In genomic region chr19:53981408-53981998, GRCh38 we compare ENCODE assay signal across 12 cellular contexts. TPM values are rescaled to one million over a fixed set of nuclear protein-coding genes. Genes with fewer than 3 reads are reported as not detected.
DNase-seq lines count a peak whose midpoint lies in the region; ATAC-seq and TF ChIP-seq lines count a peak whose summit lies in the region.
"Had no signal": no experiment of that assay in that cellular context is flagged by ENCODE, and none has a peak within 500 bp of the region (broad histone marks: within the 10 kb centered on the region; RNA-seq: fewer than 3 reads in every experiment).

No MANE protein-coding gene starts in this region.

- no peak overlapping the region for H3K27ac Mint-ChIP-seq in chondrocyte (ENCODE audit: unreplicated experiment)
- no peak overlapping the region for H3K27ac Mint-ChIP-seq in naive thymus-derived CD8-positive, alpha-beta T cell

- peaks cover 7% of the 10 kb centered on the region for H3K4me1 ChIP-seq in HUES6 (ENCODE audit: control insufficient read depth, insufficient read depth, low read length)
- H3K4me1 ChIP-seq in thyroid gland = peaks cover 0 to 22% of the 10 kb centered on the region in 2 donors

- H3K4me1 Mint-ChIP-seq in chondrocyte (ENCODE audit: low read depth) = peaks cover 19% of the 10 kb centered on the region
- H3K4me1 Mint-ChIP-seq in naive thymus-derived CD8-positive, alpha-beta T cell = peaks cover 23 to 40% (median 31%) of the 10 kb centered on the region in 4 donors

- CTCF ChIA-PET in AG04450 (lab: Charles Lee) = interaction anchor here (1.0 to 3.1 kb wide), 3 partner anchors 42 to 74 kb away, joined by 3 to 12 read pairs (median 5); no protein-coding TSS in a partner anchor

- H3K4me3 Mint-ChIP-seq in chondrocyte (ENCODE audit: unreplicated experiment) = peak overlapping the region; percentile 31
- H3K4me3 Mint-ChIP-seq in naive thymus-derived CD8-positive, alpha-beta T cell = peak overlapping the region; percentile 6 to 82 (median 64)

- H3K36me3 ChIP-seq in HUES6 (ENCODE audit: control insufficient read depth, insufficient read depth, low read length) (no peaks in the 10 kb centered on the region), thyroid gland (no peaks in the 10 kb centered on the region)
- H3K36me3 ChIP-seq: ascending aorta had no signal

- POLR2A ChIA-PET in AG04450 (lab: Yijun Ruan, JAX) = no interaction called here
- POLR2A ChIA-PET in naive thymus-derived CD8-positive, alpha-beta T cell (lab: Charles Lee) = no interaction called here

- peaks cover 6% of the 10 kb centered on the region; the same call in 1 of the 2 replicates for H3K9me3 ChIP-seq in AG04450 (ENCODE audit: control insufficient read depth, insufficient read depth, low read length)
- H3K9me3 ChIP-seq in HUES6 (ENCODE audit: control insufficient read depth, insufficient read depth, low read depth, low read length) = no peaks in the 10 kb centered on the region
- no peaks in the 10 kb centered on the region for H3K9me3 ChIP-seq in thyroid gland
- H3K9me3 ChIP-seq: ascending aorta, mucosa of descending colon had no signal

- intact Hi-C loops in thyroid gland (cut with DNase I) (no loop called here), cardiac septum (cut with DNase I) (no loop called here)

- H3K4me3 ChIP-seq in AG04450 (ENCODE audit: low read depth, low read length) (no peak overlapping the region), HUES6 (ENCODE audit: low read depth, low read length) (peak overlapping the region; percentile 53), thyroid gland (replicated peaks in 1 of 3) (peak overlapping the region in 1 of 3 donors; percentile 14)
- H3K4me3 ChIP-seq: mucosa of descending colon had no signal

- no peak for TF ChIP-seq POLR2A in thyroid gland (IDR thresholded peaks at IDR 0.05)

- H3K9me3 Mint-ChIP-seq in chondrocyte (ENCODE audit: low read depth) = no peaks in the 10 kb centered on the region
- H3K9me3 Mint-ChIP-seq in naive thymus-derived CD8-positive, alpha-beta T cell = peaks cover 0 to 16% (median 10%) of the 10 kb centered on the region in 9 donors

- DNase-seq in AG04450 (ENCODE audit: low read depth, low spot score) (no peak), chondrocyte (ENCODE audit: low spot score) (no peak), thyroid gland (no peak), cardiac septum (ENCODE audit: low spot score) (no peak), NCI-H187 (lab: John Stamatoyannopoulos, UW) (no peak)
- no peak for DNase-seq in naive thymus-derived CD8-positive, alpha-beta T cell
- DNase-seq in stimulated activated CD4-positive, alpha-beta T cell treated with anti-CD3 and anti-CD28 coated beads, Interleukin-1b, Interleukin-23, amount 100 ng/mL, for 48 hours = no peak
- DNase-seq: GDM1, Kasumi-1 had no signal

- H3K27ac ChIP-seq in AG04450 (ENCODE audit: low read depth, low read length) (peak overlapping the region; percentile 47), HUES6 (ENCODE audit: low read depth, low read length) (no peak overlapping the region), thyroid gland (no peak overlapping the region)
- H3K27ac ChIP-seq: ascending aorta had no signal

- WGBS in thyroid gland, 2 donors = 39 to 61% methylated on average over 13 to 14 of the region's 17 CpGs

- peaks cover 7% of the 10 kb centered on the region for H3K36me3 Mint-ChIP-seq in chondrocyte (ENCODE audit: low read depth)
- peaks cover 0 to 19% (median 17%) of the 10 kb centered on the region in 3 donors for H3K36me3 Mint-ChIP-seq in naive thymus-derived CD8-positive, alpha-beta T cell

- H3K27me3 Mint-ChIP-seq in chondrocyte (ENCODE audit: low read depth) = peaks cover 36% of the 10 kb centered on the region
- peaks cover 23 to 52% (median 42%) of the 10 kb centered on the region in 5 donors for H3K27me3 Mint-ChIP-seq in naive thymus-derived CD8-positive, alpha-beta T cell

- peak overlapping the region; percentile 51 for H3K9ac ChIP-seq in HUES6 (ENCODE audit: low read length)

- ATAC-seq in naive thymus-derived CD8-positive, alpha-beta T cell = no peak

- TF ChIP-seq CTCF in AG04450 (IDR thresholded peaks at IDR 0.05; ENCODE audit: low read depth, low read length) = no peak
- no peak for TF ChIP-seq CTCF in chondrocyte (IDR thresholded peaks at IDR 0.05)
- TF ChIP-seq CTCF in thyroid gland (IDR thresholded peaks at IDR 0.05) = no peak

- no peaks in the 10 kb centered on the region for H3K27me3 ChIP-seq in AG04450 (ENCODE audit: control insufficient read depth, insufficient read depth, low read length)
- peaks cover 29% of the 10 kb centered on the region for H3K27me3 ChIP-seq in HUES6 (ENCODE audit: control insufficient read depth, insufficient read depth, low read length)
- H3K27me3 ChIP-seq in thyroid gland = peaks cover 13% of the 10 kb centered on the region

RNA-seq across cellular contexts. Expression of gene CACNG6, which starts 9.9 kb away (rescaled TPM):
- 0.17 and 0.19 TPM in 2 replicates for polyA plus RNA-seq in AG04450 (2011; rRNA removed)
- polyA minus RNA-seq in AG04450 (2011; rRNA and poly(A)+ RNA removed) = not detected in 2 replicates
- total RNA-seq in chondrocyte = not detected in 3 replicates
- not detected for total RNA-seq in naive thymus-derived CD8-positive, alpha-beta T cell
- polyA plus RNA-seq in naive thymus-derived CD8-positive, alpha-beta T cell = not detected
- total RNA-seq in thyroid gland = not detected
- total RNA-seq in cardiac septum = not detected
- total RNA-seq: ascending aorta, mucosa of descending colon had no signal

RNA-seq across cellular contexts. Expression of gene CACNG8, which starts 18.8 kb away (rescaled TPM):
- 0.33 and 0.52 TPM in 2 replicates for polyA plus RNA-seq in AG04450 (2011; rRNA removed)
- 0.32 and 0.61 TPM in 2 replicates for polyA minus RNA-seq in AG04450 (2011; rRNA and poly(A)+ RNA removed)
- 0.05 TPM in 1 of 3 replicates, not detected in the others for total RNA-seq in chondrocyte
- not detected for total RNA-seq in naive thymus-derived CD8-positive, alpha-beta T cell
- polyA plus RNA-seq in naive thymus-derived CD8-positive, alpha-beta T cell = not detected
- total RNA-seq in thyroid gland = not detected
- total RNA-seq in cardiac septum = 0.11 TPM
